Comparison of ENCODE assay signal across 9 cellular contexts in the genomic region with DNA sequence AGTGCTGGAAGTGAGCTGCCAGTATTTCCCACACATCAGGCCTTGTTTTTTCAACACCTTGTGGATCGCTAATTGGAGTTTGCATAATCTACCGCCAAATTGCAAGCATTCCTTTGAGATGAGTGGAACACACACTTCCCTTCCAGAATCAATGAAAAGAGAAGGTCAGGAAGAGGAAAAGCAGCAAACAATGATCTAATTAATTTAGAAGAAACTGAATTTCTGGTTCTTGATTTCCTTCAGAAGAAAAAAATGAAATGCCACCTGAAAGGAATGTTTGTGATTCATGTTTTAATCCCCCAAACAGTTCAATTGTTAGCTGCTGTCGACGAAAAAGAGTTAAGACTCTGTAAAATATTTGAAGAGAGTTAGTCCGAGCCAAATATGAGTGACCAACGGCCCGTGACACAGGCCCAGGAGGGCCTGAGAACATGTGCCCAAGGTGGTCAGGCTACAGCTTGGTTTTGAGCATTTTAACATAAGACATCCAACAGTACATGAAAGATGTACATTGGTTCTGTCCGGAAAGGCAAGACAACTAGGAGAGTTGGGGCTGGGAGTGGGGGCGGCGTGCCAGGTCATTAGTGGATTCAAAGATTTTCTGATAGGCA.
DNase-seq lines count a peak whose midpoint lies in the region; ATAC-seq, FAIRE-seq and TF ChIP-seq lines count a peak whose summit lies in the region.
"Had no signal": no experiment of that assay in that cellular context is flagged by ENCODE, and none has a peak within 500 bp of the region (broad histone marks: within the 10 kb centered on the region; RNA-seq: fewer than 3 reads in every experiment).

No MANE protein-coding gene starts in this region.

- no peaks in the 10 kb centered on the region for H3K27me3 ChIP-seq in HUES64 (ENCODE audit: insufficient read depth, low read length)
- H3K27me3 ChIP-seq in transverse colon: no peaks in the 10 kb centered on the region
- H3K27me3 ChIP-seq: MG63 had no signal

- intact Hi-C loops in transverse colon (cut with DNase I; ENCODE audit: low total_unique reads): no loop called here

- WGBS in HUES64: 78% methylated on average over 8 of the region's 10 CpGs
- 84% methylated on average over 10 of the region's 10 CpGs for WGBS in transverse colon (ENCODE audit: low coverage in 1 of 2), 2 donors

- FAIRE-seq in urothelium cell line (lab: Jason Lieb, UNC): no peak

- H3K36me3 ChIP-seq in HUES64 (ENCODE audit: insufficient read depth, low read length): no peaks in the 10 kb centered on the region
- no peaks in the 10 kb centered on the region for H3K36me3 ChIP-seq in transverse colon
- H3K36me3 ChIP-seq: MG63 had no signal

- H3K9me3 ChIP-seq in HUES64 (ENCODE audit: insufficient read depth, low read depth, low read length): no peaks in the 10 kb centered on the region
- no peaks in the 10 kb centered on the region for H3K9me3 ChIP-seq in transverse colon

- no peak for TF ChIP-seq CTCF in transverse colon (IDR thresholded peaks at IDR 0.05)

- peak overlapping the region; percentile 44; the same call in 1 of the 2 replicates for H3K9ac ChIP-seq in HUES64 (ENCODE audit: low read depth, low read length)

- H3K4me1 ChIP-seq in HUES64 (ENCODE audit: insufficient read depth, low read length) (peaks cover 18% of the 10 kb centered on the region), transverse colon (no peaks in the 10 kb centered on the region)

- H3K27ac ChIP-seq in HUES64 (ENCODE audit: low read depth, low read length) (peak overlapping the region; percentile 84), transverse colon (peak overlapping the region in 2 of 4 donors; percentile 17 to 35)

- no peak overlapping the region for H3K4me3 ChIP-seq in HUES64 (ENCODE audit: low read length)
- H3K4me3 ChIP-seq in transverse colon: no peak overlapping the region
- H3K4me3 ChIP-seq: MG63 had no signal

- in situ Hi-C loops in transverse colon (cut with MboI; ENCODE audit: low pct_ligation_motif_present in 1 of 4, low pct_unique_long_range_greater_than_20kb in 1 of 4, low sequenced_read_pairs in 3 of 4): no loop called here

- no peak for TF ChIP-seq EP300 in transverse colon (IDR thresholded peaks at IDR 0.05; ENCODE audit: low read depth)

- DNase-seq in dermis microvascular lymphatic vessel endothelial cell (ENCODE audit: low read depth in 2 of 2): peak; percentile 75 to 84
- peak; percentile 78 for DNase-seq in islet precursor cell
- peak; percentile 28 for DNase-seq in urothelium cell line (ENCODE audit: low spot score)
- DNase-seq in transverse colon: no peak
- DNase-seq in globus pallidus (ENCODE audit: low spot score): no peak
- DNase-seq: glutamatergic neuron, MG63 had no signal

- ATAC-seq in HG02870 (IDR thresholded peaks at IDR 0.05; ENCODE audit: unreplicated experiment): no peak

- no peak for TF ChIP-seq POLR2A in transverse colon (IDR thresholded peaks at IDR 0.05)

Comparison
In these comparisons a context has a peak if more than half of its experiments do, and no peak if none do; other contexts are left out.
1. DNase-seq: peak in dermis microvascular lymphatic vessel endothelial cell (2 of 2), islet precursor cell (single experiment) and urothelium cell line (single experiment); none in transverse colon (single experiment) and globus pallidus (single experiment).